ENCODE assay signal across 28 cellular contexts in genomic region chr6:80088637-80089036, GRCh38.
"Had no signal": no experiment of that assay in that cellular context is flagged by ENCODE, and none has a peak within 500 bp of the region (broad histone marks: within the 10 kb centered on the region; RNA-seq: fewer than 3 reads in every experiment).

No MANE protein-coding gene starts in this region.

- H3K36me3 ChIP-seq: stomach, suprapubic skin, thoracic aorta, thyroid gland, tibial artery, tibial nerve, transverse colon, upper lobe of left lung, upper lobe of right lung, uterus, vagina had no signal

- H3K27me3 Mint-ChIP-seq: stimulated activated naive CD8-positive, alpha-beta T cell treated with anti-CD3 and anti-CD28 coated beads, Interleukin-15, amount 100 ng/mL, for 72 hours; type B pancreatic cell had no signal

- H3K27ac ChIP-seq: stomach, suprapubic skin, testis, thoracic aorta, thyroid gland, tibial artery, tibial nerve, transverse colon, upper lobe of left lung, upper lobe of right lung, uterus, vagina had no signal

- H3K9me3 ChIP-seq: stomach, suprapubic skin, testis, thoracic aorta, thyroid gland, tibial artery, tibial nerve, transverse colon, upper lobe of left lung, upper lobe of right lung, uterus, vagina had no signal

- H3K9me3 Mint-ChIP-seq: stimulated activated effector memory CD8-positive, alpha-beta T cell treated with anti-CD3 and anti-CD28 coated beads, Interleukin-12 subunit alpha, Interleukin-12 subunit beta, amount 100 ng/mL, for 72 hours; stimulated activated memory B cell treated with anti-CD40 and anti-IgM and Interleukin-4, amounts not matched to agents 10 μg/mL and 1 μg/mL and 100 μg/mL, for 72 hours; stimulated activated naive B cell treated with anti-CD40 and anti-IgM and Interleukin-4, amounts not matched to agents 10 μg/mL and 1 μg/mL and 100 μg/mL, for 72 hours; stimulated activated naive CD8-positive, alpha-beta T cell treated with anti-CD3 and anti-CD28 coated beads, Interleukin-15, amount 100 ng/mL, for 72 hours; stimulated activated naive CD8-positive, alpha-beta T cell treated with anti-CD3 and anti-CD28 coated beads, Interleukin-15, Interleukin-2, amounts not matched to agents 100 ng/mL and 50 ng/mL, for 24 hours; type B pancreatic cell had no signal

- FAIRE-seq: urothelium cell line had no signal

- H3K4me1 Mint-ChIP-seq: stimulated activated effector memory CD8-positive, alpha-beta T cell treated with anti-CD3 and anti-CD28 coated beads, Interleukin-12 subunit alpha, Interleukin-12 subunit beta, amount 100 ng/mL, for 72 hours; stimulated activated memory B cell treated with anti-CD40 and anti-IgM and Interleukin-4, amounts not matched to agents 10 μg/mL and 1 μg/mL and 100 μg/mL, for 72 hours; stimulated activated naive B cell treated with anti-CD40 and anti-IgM and Interleukin-4, amounts not matched to agents 10 μg/mL and 1 μg/mL and 100 μg/mL, for 72 hours; stimulated activated naive CD8-positive, alpha-beta T cell treated with anti-CD3 and anti-CD28 coated beads, Interleukin-15, amount 100 ng/mL, for 72 hours had no signal

- ATAC-seq: stimulated activated effector memory CD8-positive, alpha-beta T cell treated with anti-CD3 and anti-CD28 coated beads, Interleukin-12 subunit alpha, Interleukin-12 subunit beta, amount 100 ng/mL, for 72 hours; stimulated activated memory B cell treated with anti-CD40 and anti-IgM and Interleukin-4, amounts not matched to agents 10 μg/mL and 1 μg/mL and 100 μg/mL, for 72 hours; stimulated activated naive B cell treated with anti-CD40 and anti-IgM and Interleukin-4, amounts not matched to agents 10 μg/mL and 1 μg/mL and 100 μg/mL, for 72 hours; stimulated activated naive CD8-positive, alpha-beta T cell treated with anti-CD3 and anti-CD28 coated beads, Interleukin-15, amount 100 ng/mL, for 72 hours; stimulated activated naive CD8-positive, alpha-beta T cell treated with anti-CD3 and anti-CD28 coated beads, Interleukin-15, Interleukin-2, amounts not matched to agents 100 U/mL and 50 U/mL, for 24 hours; upper lobe of right lung had no signal

- H3K27me3 ChIP-seq: stomach, suprapubic skin, testis, thyroid gland, tibial artery, tibial nerve, transverse colon, upper lobe of left lung, upper lobe of right lung, uterus, vagina had no signal

- H3K27ac Mint-ChIP-seq: stimulated activated effector memory CD8-positive, alpha-beta T cell treated with anti-CD3 and anti-CD28 coated beads, Interleukin-12 subunit alpha, Interleukin-12 subunit beta, amount 100 ng/mL, for 72 hours; stimulated activated memory B cell treated with anti-CD40 and anti-IgM and Interleukin-4, amounts not matched to agents 10 μg/mL and 1 μg/mL and 100 μg/mL, for 72 hours; stimulated activated naive B cell treated with anti-CD40 and anti-IgM and Interleukin-4, amounts not matched to agents 10 μg/mL and 1 μg/mL and 100 μg/mL, for 72 hours; stimulated activated naive CD8-positive, alpha-beta T cell treated with anti-CD3 and anti-CD28 coated beads, Interleukin-15, Interleukin-2, amounts not matched to agents 100 ng/mL and 50 ng/mL, for 24 hours; type B pancreatic cell had no signal

- H3K4me3 Mint-ChIP-seq: stimulated activated effector memory CD8-positive, alpha-beta T cell treated with anti-CD3 and anti-CD28 coated beads, Interleukin-12 subunit alpha, Interleukin-12 subunit beta, amount 100 ng/mL, for 72 hours; stimulated activated memory B cell treated with anti-CD40 and anti-IgM and Interleukin-4, amounts not matched to agents 10 μg/mL and 1 μg/mL and 100 μg/mL, for 72 hours; stimulated activated naive B cell treated with anti-CD40 and anti-IgM and Interleukin-4, amounts not matched to agents 10 μg/mL and 1 μg/mL and 100 μg/mL, for 72 hours; stimulated activated naive CD8-positive, alpha-beta T cell treated with anti-CD3 and anti-CD28 coated beads, Interleukin-15, amount 100 ng/mL, for 72 hours; stimulated activated naive CD8-positive, alpha-beta T cell treated with anti-CD3 and anti-CD28 coated beads, Interleukin-15, Interleukin-2, amounts not matched to agents 100 ng/mL and 50 ng/mL, for 24 hours; type B pancreatic cell had no signal

- DNase-seq: stimulated activated CD4-positive, alpha-beta T cell treated with anti-CD3 and anti-CD28 coated beads, Interleukin-2, amount 100 ng/mL, for 48 hours; stimulated activated CD4-positive, alpha-beta T cell treated with anti-CD3 and anti-CD28 coated beads, Interleukin-4, amount 100 ng/mL, for 1 hour; stimulated activated CD4-positive, alpha-beta T cell treated with anti-CD3 and anti-CD28 coated beads, Interleukin-4, amount 100 ng/mL, for 24 hours; stimulated activated CD4-positive, alpha-beta T cell treated with anti-CD3 and anti-CD28 coated beads, Interleukin-4, amount 100 ng/mL, for 4 hours; stimulated activated CD8-positive, alpha-beta memory T cell treated with anti-CD3 and anti-CD28 coated beads, Interleukin-4, amount 100 ng/mL, for 48 hours; stimulated activated naive B cell treated with anti-CD40 and anti-IgM and Interleukin-4, amounts not matched to agents 10 μg/mL and 1 μg/mL and 100 μg/mL, for 72 hours; stimulated activated naive CD4-positive, alpha-beta T cell; stimulated activated naive CD4-positive, alpha-beta T cell treated with Interleukin-2 at 50 U/mL for 16 hours; stimulated activated naive CD8-positive, alpha-beta T cell treated with anti-CD3 and anti-CD28 coated beads, Interleukin-15, amount 100 ng/mL, for 72 hours; stimulated activated naive CD8-positive, alpha-beta T cell treated with anti-CD3 and anti-CD28 coated beads, Interleukin-15, Interleukin-2, amounts not matched to agents 100 U/mL and 50 U/mL, for 24 hours; stomach; substantia nigra; testis; thyroid gland; tibial artery; transverse colon; upper lobe of left lung; upper lobe of right lung; uterus had no signal

- H3K4me1 ChIP-seq: stomach, suprapubic skin, testis, thyroid gland, tibial artery, tibial nerve, transverse colon, upper lobe of left lung, upper lobe of right lung, uterus, vagina had no signal

- H3K36me3 Mint-ChIP-seq: stimulated activated effector memory CD8-positive, alpha-beta T cell treated with anti-CD3 and anti-CD28 coated beads, Interleukin-12 subunit alpha, Interleukin-12 subunit beta, amount 100 ng/mL, for 72 hours; stimulated activated memory B cell treated with anti-CD40 and anti-IgM and Interleukin-4, amounts not matched to agents 10 μg/mL and 1 μg/mL and 100 μg/mL, for 72 hours; stimulated activated naive B cell treated with anti-CD40 and anti-IgM and Interleukin-4, amounts not matched to agents 10 μg/mL and 1 μg/mL and 100 μg/mL, for 72 hours; type B pancreatic cell had no signal

- H3K4me3 ChIP-seq: stomach, suprapubic skin, testis, thoracic aorta, thyroid gland, tibial artery, tibial nerve, transverse colon, upper lobe of left lung, upper lobe of right lung, uterus, vagina had no signal
